Comparison of ENCODE assay signal across 8 cellular contexts in genomic region chr1:155226910-155227260, GRCh38. TPM values are rescaled to one million over a fixed set of nuclear protein-coding genes. Genes with fewer than 3 reads are reported as not detected.
DNase-seq lines count a peak whose midpoint lies in the region; ATAC-seq and TF ChIP-seq lines count a peak whose summit lies in the region.

No MANE protein-coding gene starts in this region.

- TF ChIP-seq CTCF in AG04450 (IDR thresholded peaks at IDR 0.05; ENCODE audit: low read depth, low read length), result no peak
- TF ChIP-seq CTCF in gastroesophageal sphincter (IDR thresholded peaks at IDR 0.05), result no peak

- H3K4me3 Mint-ChIP-seq in activated T-cell treated with anti-CD3 and anti-CD28 coated beads, Interleukin-2, amount 50 U/mL, for 72 hours, result peak overlapping the region; percentile 81 to 95

- H3K4me1 Mint-ChIP-seq in activated T-cell treated with anti-CD3 and anti-CD28 coated beads, Interleukin-2, amount 50 U/mL, for 72 hours (ENCODE audit: low read depth), result peaks cover 39% of the 10 kb centered on the region

- no peaks in the 10 kb centered on the region for H3K27me3 ChIP-seq in AG04450 (ENCODE audit: control insufficient read depth, insufficient read depth, low read length)
- H3K27me3 ChIP-seq in gastroesophageal sphincter, result no peaks in the 10 kb centered on the region

- no peaks in the 10 kb centered on the region for H3K36me3 Mint-ChIP-seq in activated T-cell treated with anti-CD3 and anti-CD28 coated beads, Interleukin-2, amount 50 U/mL, for 72 hours (ENCODE audit: insufficient read depth in 2 of 2)

- no peaks in the 10 kb centered on the region for H3K27me3 Mint-ChIP-seq in activated T-cell treated with anti-CD3 and anti-CD28 coated beads, Interleukin-2, amount 50 U/mL, for 72 hours (ENCODE audit: low read depth)

- ATAC-seq in GM18907 (IDR thresholded peaks at IDR 0.05; ENCODE audit: unreplicated experiment) (peak; percentile 29), gastroesophageal sphincter (peak; percentile 31), HG02840 (IDR thresholded peaks at IDR 0.05; ENCODE audit: low FRiP score, unreplicated experiment) (no peak)
- ATAC-seq in activated T-cell treated with anti-CD3 and anti-CD28 coated beads, Interleukin-2, amount 50 U/mL, for 72 hours (replicated peaks in 1 of 2), result peak; percentile 54 to 58

- CTCF ChIA-PET in AG04450 (lab: Charles Lee), result interaction anchor here (0.5 to 3.4 kb wide), 9 partner anchors 15 to 422 kb away, joined by 3 to 13 read pairs (median 5); partner anchors contain the start of genes KRTCAP2, MTX1 and THBS3

- peaks cover 0 to 38% (median 14%) of the 10 kb centered on the region in 3 donors for H3K4me1 ChIP-seq in gastroesophageal sphincter

- peak overlapping the region; percentile 71 for H3K4me3 ChIP-seq in AG04450 (ENCODE audit: low read depth, low read length)
- H3K4me3 ChIP-seq in gastroesophageal sphincter, result peak overlapping the region; percentile 53 to 65

- H3K36me3 ChIP-seq in gastroesophageal sphincter, result no peaks in the 10 kb centered on the region

- peak overlapping the region; percentile 76 for H3K27ac Mint-ChIP-seq in activated T-cell treated with anti-CD3 and anti-CD28 coated beads, Interleukin-2, amount 50 U/mL, for 72 hours

- POLR2A ChIA-PET in AG04450 (lab: Yijun Ruan, JAX), result interaction anchor here (1.0 to 1.8 kb wide), 3 partner anchors 17 to 28 kb away, joined by 3 to 9 read pairs (median 4); partner anchors contain the start of genes ENTREP3 and THBS3

- DNase-seq in AG04450 (ENCODE audit: low read depth, low spot score) (no peak), NCI-H2196 (lab: John Stamatoyannopoulos, UW; ENCODE audit: unreplicated experiment) (peak; percentile 66), occipital lobe (lab: John Stamatoyannopoulos, UW) (peak; percentile 37), activated gamma-delta T cell (lab: John Stamatoyannopoulos, UW) (no peak)
- DNase-seq in activated T-cell treated with anti-CD3 and anti-CD28 coated beads, Interleukin-2, amount 50 U/mL, for 72 hours, result peak; percentile 50 to 54

- H3K9me3 ChIP-seq in AG04450 (ENCODE audit: control insufficient read depth, insufficient read depth, low read length), result no peaks in the 10 kb centered on the region
- H3K9me3 ChIP-seq in gastroesophageal sphincter, result no peaks in the 10 kb centered on the region

- TF ChIP-seq EP300 in gastroesophageal sphincter (IDR thresholded peaks at IDR 0.05), result no peak

- H3K9me3 Mint-ChIP-seq in activated T-cell treated with anti-CD3 and anti-CD28 coated beads, Interleukin-2, amount 50 U/mL, for 72 hours, result peaks cover 0 to 2% of the 10 kb centered on the region in 2 donors

- peak overlapping the region; percentile 96 for H3K27ac ChIP-seq in AG04450 (ENCODE audit: low read depth, low read length)
- H3K27ac ChIP-seq in gastroesophageal sphincter, result peak overlapping the region; percentile 86 to 90 (median 89)

- TF ChIP-seq POLR2A in gastroesophageal sphincter (IDR thresholded peaks at IDR 0.05), result no peak

- 0% methylated on average over 4 to 19 of the region's 19 CpGs for WGBS in gastroesophageal sphincter (ENCODE audit: low coverage in 1 of 2), 2 donors

RNA-seq across cellular contexts. Expression of gene MTX1, which starts 18.4 kb away (rescaled TPM):
- 44.6 and 62.3 TPM in 2 replicates for polyA plus RNA-seq in AG04450 (2011; rRNA removed)
- polyA minus RNA-seq in AG04450 (2011; rRNA and poly(A)+ RNA removed), result 33.4 and 56.5 TPM in 2 replicates
- 10 to 100 TPM; 25.5 to 27.4 TPM for total RNA-seq in activated T-cell treated with anti-CD3 and anti-CD28 coated beads, Interleukin-2, amount 50 U/mL, for 72 hours
- total RNA-seq in gastroesophageal sphincter, result 10 to 100 TPM; 28.3 to 36.0 (median 32.6) TPM
- 15.3 TPM for total RNA-seq in occipital lobe

RNA-seq across cellular contexts. Expression of gene THBS3, which starts 19.2 kb away (rescaled TPM):
- 32.5 and 34.6 TPM in 2 replicates for polyA plus RNA-seq in AG04450 (2011; rRNA removed)
- polyA minus RNA-seq in AG04450 (2011; rRNA and poly(A)+ RNA removed), result 27.0 and 38.5 TPM in 2 replicates
- total RNA-seq in activated T-cell treated with anti-CD3 and anti-CD28 coated beads, Interleukin-2, amount 50 U/mL, for 72 hours, result 10 to 100 TPM; 24.7 to 28.7 TPM
- total RNA-seq in gastroesophageal sphincter (10 to 100 TPM; 17.9 to 25.6 (median 20.1) TPM), occipital lobe (8.3 TPM)

RNA-seq across cellular contexts. Expression of gene ENTREP3, which starts 28.4 kb away (rescaled TPM):
- 10.2 and 12.3 TPM in 2 replicates for polyA plus RNA-seq in AG04450 (2011; rRNA removed)
- 7.1 and 9.2 TPM in 2 replicates for polyA minus RNA-seq in AG04450 (2011; rRNA and poly(A)+ RNA removed)
- 10 to 100 TPM; 30.7 to 33.8 TPM for total RNA-seq in activated T-cell treated with anti-CD3 and anti-CD28 coated beads, Interleukin-2, amount 50 U/mL, for 72 hours
- total RNA-seq in gastroesophageal sphincter (10 to 100 TPM; 11.4 to 35.3 (median 22.1) TPM), occipital lobe (3.7 TPM)

RNA-seq across cellular contexts. Expression of gene SCAMP3, which starts 35.3 kb away (rescaled TPM):
- 104 and 115 TPM in 2 replicates for polyA plus RNA-seq in AG04450 (2011; rRNA removed)
- polyA minus RNA-seq in AG04450 (2011; rRNA and poly(A)+ RNA removed), result 73.6 and 94.7 TPM in 2 replicates
- total RNA-seq in activated T-cell treated with anti-CD3 and anti-CD28 coated beads, Interleukin-2, amount 50 U/mL, for 72 hours, result 100 to 1,000 TPM; 112 to 114 TPM
- 10 to 100 TPM; 28.1 to 44.4 (median 36.8) TPM for total RNA-seq in gastroesophageal sphincter
- 19.5 TPM for total RNA-seq in occipital lobe

RNA-seq across cellular contexts. Expression of gene CLK2, which starts 46.4 kb away (rescaled TPM):
- polyA plus RNA-seq in AG04450 (2011; rRNA removed), result 40.5 and 42.6 TPM in 2 replicates
- 61.7 and 68.9 TPM in 2 replicates for polyA minus RNA-seq in AG04450 (2011; rRNA and poly(A)+ RNA removed)
- 10 to 100 TPM; 72.4 to 77.9 TPM for total RNA-seq in activated T-cell treated with anti-CD3 and anti-CD28 coated beads, Interleukin-2, amount 50 U/mL, for 72 hours
- 10 to 100 TPM; 14.4 to 51.4 (median 32.9) TPM for total RNA-seq in gastroesophageal sphincter
- total RNA-seq in occipital lobe, result 26.5 TPM

Comparison
In these comparisons a context has a peak if more than half of its experiments do, and no peak if none do; other contexts are left out.
1. DNase-seq: peak in NCI-H2196 (single experiment), activated T-cell treated with anti-CD3 and anti-CD28 coated beads, Interleukin-2, amount 50 U/mL, for 72 hours (2 of 2) and occipital lobe (single experiment); none in AG04450 (single experiment) and activated gamma-delta T cell (single experiment).